In the genomic region with DNA sequence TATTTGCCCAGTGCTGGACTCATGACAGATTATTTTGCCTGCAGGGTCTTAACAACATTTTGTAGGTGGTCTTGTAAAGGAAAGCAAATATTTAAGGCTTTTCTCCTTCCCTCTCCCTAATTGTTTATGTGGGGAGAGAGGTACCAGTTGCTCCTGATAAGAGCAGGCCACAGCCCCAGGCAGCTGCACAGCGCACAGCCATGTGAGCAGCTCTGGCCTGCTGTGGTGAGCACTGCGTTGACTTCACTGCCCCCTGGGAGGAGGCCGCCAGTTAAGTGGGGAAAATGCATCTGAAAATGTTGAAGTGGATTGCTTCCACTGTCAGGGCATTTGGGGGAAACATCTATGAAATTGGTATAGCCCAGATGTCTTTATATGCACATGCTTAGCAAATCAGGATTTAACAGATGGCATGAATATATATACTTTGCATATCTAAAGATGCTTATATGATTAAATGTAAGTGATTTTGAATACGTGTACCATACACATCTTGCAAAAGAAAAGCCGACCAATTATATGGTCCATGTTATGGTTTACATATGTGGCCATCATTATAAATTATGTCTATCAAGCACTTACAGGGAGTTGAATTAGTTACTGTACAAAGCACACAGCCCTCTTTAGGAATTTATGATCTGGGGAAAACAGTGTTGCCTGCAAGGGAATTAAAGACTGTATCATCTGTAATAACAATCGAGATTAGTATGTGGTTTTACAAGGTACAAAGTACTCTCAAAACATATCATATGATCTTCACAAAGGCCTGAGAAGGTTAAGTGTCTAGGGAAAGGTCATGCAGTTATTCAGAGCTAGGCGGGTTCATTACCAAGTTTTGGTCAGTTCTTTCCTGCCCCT, we compare ENCODE assay signal across 12 cellular contexts.
A peak's percentile ranks its signal among the peaks of the same experiment; 100 is the strongest.
DNase-seq lines count a peak whose midpoint lies in the region; ATAC-seq, FAIRE-seq and TF ChIP-seq lines count a peak whose summit lies in the region.
"Had no signal": no experiment of that assay in that cellular context is flagged by ENCODE, and none has a peak within 500 bp of the region (broad histone marks: within the 10 kb centered on the region; RNA-seq: fewer than 3 reads in every experiment).

No MANE protein-coding gene starts in this region.

- H3K4me3 Mint-ChIP-seq in T-helper 17 cell: no peak overlapping the region

- TF ChIP-seq RAD21 in neural cell (conservative IDR thresholded peaks at IDR 0.05): no peak

- DNase-seq in Daoy (ENCODE audit: low read depth) (peak; percentile 56), NCI-H1694 treated with DMSO at 0.1 percent for 48 hours (lab: John Stamatoyannopoulos, UW) (peak; percentile 58), T-helper 17 cell (no peak), SKM-1 treated with dmso at 0.1 percent for 144 hours (lab: John Stamatoyannopoulos, UW; ENCODE audit: unreplicated experiment) (no peak), GM12891 (ENCODE audit: insufficient read length, low spot score) (no peak), RKO (ENCODE audit: low spot score) (no peak)
- DNase-seq: GDM1, SIG-M5 had no signal

- H3K9me3 ChIP-seq in T-helper 17 cell (ENCODE audit: control insufficient read depth, low read length, poor library complexity, severe bottlenecking) (no peaks in the 10 kb centered on the region), neural cell (ENCODE audit: low read length) (no peaks in the 10 kb centered on the region)
- H3K9me3 ChIP-seq: thoracic aorta had no signal

- no peaks in the 10 kb centered on the region for H3K79me2 ChIP-seq in neural cell (replicated peaks; ENCODE audit: insufficient read depth, low read length)

- no peaks in the 10 kb centered on the region for H3K36me3 Mint-ChIP-seq in T-helper 17 cell (ENCODE audit: low read depth)

- TF ChIP-seq POLR2A in GM12891 (IDR thresholded peaks at IDR 0.05; ENCODE audit: low read depth, low read length): no peak

- no peak for TF ChIP-seq EP300 in neural cell (conservative IDR thresholded peaks at IDR 0.05; ENCODE audit: poor library complexity, severe bottlenecking)

- peaks cover 19% of the 10 kb centered on the region for H3K4me1 Mint-ChIP-seq in T-helper 17 cell

- H3K9me2 ChIP-seq in neural cell (ENCODE audit: insufficient read depth, low read length): no peaks in the 10 kb centered on the region

- H3F3A ChIP-seq in neural cell (ENCODE audit: insufficient read depth, low read length, poor library complexity, severe bottlenecking): no peaks in the 10 kb centered on the region

- no peak overlapping the region for H2AFZ ChIP-seq in neural cell (ENCODE audit: low read depth, low read length)

- H3K9ac ChIP-seq in neural cell (ENCODE audit: low read length): no peak overlapping the region

- no peaks in the 10 kb centered on the region for H3K27me3 ChIP-seq in neural cell (ENCODE audit: insufficient read depth, low read depth, low read length)

- H4K20me1 ChIP-seq in neural cell (ENCODE audit: insufficient read depth): no peaks in the 10 kb centered on the region

- no peak overlapping the region for H3K27ac ChIP-seq in neural cell (ENCODE audit: low read length)
- H3K27ac ChIP-seq: thoracic aorta had no signal

- no peak overlapping the region for H3K4me2 ChIP-seq in neural cell (ENCODE audit: low read length)

- H3K27me3 Mint-ChIP-seq in T-helper 17 cell: peaks cover 5% of the 10 kb centered on the region

- H3K4me3 ChIP-seq in neural cell (ENCODE audit: low read length): no peak overlapping the region
- H3K4me3 ChIP-seq: thoracic aorta had no signal

- H3K36me3 ChIP-seq in neural cell (ENCODE audit: insufficient read depth, low read length): no peaks in the 10 kb centered on the region
- H3K36me3 ChIP-seq: thoracic aorta had no signal

- no peak for FAIRE-seq in GM12891 (lab: Jason Lieb, UNC)

- peak overlapping the region; percentile 53 for H3K27ac Mint-ChIP-seq in T-helper 17 cell
- H3K27ac Mint-ChIP-seq: IgD-negative memory B cell had no signal

- ATAC-seq in T-helper 17 cell (no peak), GM18868 (IDR thresholded peaks at IDR 0.05; ENCODE audit: unreplicated experiment) (no peak)

- no peak for TF ChIP-seq CTCF in neural cell (IDR thresholded peaks at IDR 0.05; ENCODE audit: poor library complexity, severe bottlenecking)

TF ChIP-seq in neural cell, 6 proteins besides CTCF, POLR2A, EP300 and RAD21:
- TF ChIP-seq SMC3 (conservative IDR thresholded peaks at IDR 0.05; ENCODE audit: poor library complexity) (no peak), POLR2AphosphoS5 (IDR thresholded peaks at IDR 0.05) (peak; percentile 45)

TF ChIP-seq in GM12891, 5 proteins besides CTCF, POLR2A, EP300 and RAD21:
- TF ChIP-seq PAX5 (IDR thresholded peaks at IDR 0.05; ENCODE audit: insufficient read depth, low read length, severe bottlenecking): no peak
TF ChIP-seq in GM12891: peak in this region for 0.

Comparison
In these comparisons a context has a peak if more than half of its experiments do, and no peak if none do; other contexts are left out.
1. DNase-seq: peak in Daoy (single experiment) and NCI-H1694 treated with DMSO at 0.1 percent for 48 hours (single experiment); none in T-helper 17 cell (0 of 3), SKM-1 treated with dmso at 0.1 percent for 144 hours (single experiment), GM12891 (single experiment) and RKO (single experiment).